In genomic region chr17:47839071-47839470, GRCh38 we compare ENCODE assay signal across 24 cellular contexts. TPM values are rescaled to one million over a fixed set of nuclear protein-coding genes. Genes with fewer than 3 reads are reported as not detected.
DNase-seq lines count a peak whose midpoint lies in the region; ATAC-seq, FAIRE-seq and TF ChIP-seq lines count a peak whose summit lies in the region.
"Had no signal": no experiment of that assay in that cellular context is flagged by ENCODE, and none has a peak within 500 bp of the region (broad histone marks: within the 10 kb centered on the region; RNA-seq: fewer than 3 reads in every experiment).

No MANE protein-coding gene starts in this region.

- H3K36me3 ChIP-seq in H1 (ENCODE audit: control insufficient read depth in 2 of 4, insufficient read depth in 4 of 4, low read length in 3 of 4) = peaks cover 0 to 9% (median 1%) of the 10 kb centered on the region in 4 experiments; a peak in 4 of 8 replicates
- H3K36me3 ChIP-seq: brain microvascular endothelial cell, colonic mucosa, thoracic aorta had no signal

- peak overlapping the region; percentile 7 for H3K4me3 Mint-ChIP-seq in activated CD4-positive, alpha-beta T cell treated with anti-CD3 and anti-CD28 coated beads, Interleukin-2, amount 10 ng/mL, durations not matched to agents 24 days and 14 days
- H3K4me3 Mint-ChIP-seq in activated CD4-positive, alpha-beta T cell treated with anti-CD3 and anti-CD28 coated beads, Interleukin-2, amount 10 ng/mL, durations not matched to agents 7 days and 5 days = no peak overlapping the region
- H3K4me3 Mint-ChIP-seq in IgD-negative memory B cell (peak overlapping the region in 3 of 4 donors; percentile 27 to 90 (median 51)), progenitor cell of endocrine pancreas (ENCODE audit: low read depth) (peak overlapping the region; percentile 94)
- no peak overlapping the region for H3K4me3 Mint-ChIP-seq in activated T-helper 17 cell treated with anti-CD3 and anti-CD28 coated beads, Interleukin-2, amount 50 U/mL, for 72 hours
- H3K4me3 Mint-ChIP-seq in activated CD8-positive, alpha-beta T cell treated with anti-CD3 and anti-CD28 coated beads for 36 hours = no peak overlapping the region

- H2BK12ac ChIP-seq in H1 (ENCODE audit: low read depth, low read length) = no peak overlapping the region

- H3K14ac ChIP-seq in H1 (ENCODE audit: insufficient read length) = no peak overlapping the region

- no peak overlapping the region for H3K27ac Mint-ChIP-seq in activated CD4-positive, alpha-beta T cell treated with anti-CD3 and anti-CD28 coated beads, Interleukin-2, amount 10 ng/mL, durations not matched to agents 24 days and 14 days
- no peak overlapping the region for H3K27ac Mint-ChIP-seq in activated CD4-positive, alpha-beta T cell treated with anti-CD3 and anti-CD28 coated beads, Interleukin-2, amount 10 ng/mL, durations not matched to agents 7 days and 5 days
- H3K27ac Mint-ChIP-seq in IgD-negative memory B cell (no peak overlapping the region), progenitor cell of endocrine pancreas (no peak overlapping the region)
- no peak overlapping the region for H3K27ac Mint-ChIP-seq in activated T-helper 17 cell treated with anti-CD3 and anti-CD28 coated beads, Interleukin-2, amount 50 U/mL, for 72 hours
- H3K27ac Mint-ChIP-seq in activated CD8-positive, alpha-beta T cell treated with anti-CD3 and anti-CD28 coated beads for 36 hours = no peak overlapping the region

- no peak for TF ChIP-seq CTCF in H1 (IDR thresholded peaks at IDR 0.05; ENCODE audit: control extremely low read depth in 1 of 3, insufficient read depth in 1 of 3, low read depth in 1 of 3, low read length in 3 of 3)
- no peak for TF ChIP-seq CTCF in progenitor cell of endocrine pancreas (IDR thresholded peaks at IDR 0.05; ENCODE audit: unreplicated experiment)
- no peak for TF ChIP-seq CTCF in activated CD8-positive, alpha-beta T cell treated with anti-CD3 and anti-CD28 coated beads for 36 hours (IDR thresholded peaks at IDR 0.05)

- DNase-seq in activated CD4-positive, alpha-beta T cell treated with anti-CD3 and anti-CD28 coated beads, Interleukin-2, amount 10 ng/mL, durations not matched to agents 24 days and 14 days = no peak
- no peak for DNase-seq in activated CD4-positive, alpha-beta T cell treated with anti-CD3 and anti-CD28 coated beads, Interleukin-2, amount 10 ng/mL, durations not matched to agents 7 days and 5 days
- DNase-seq in H1 (ENCODE audit: low read depth in 1 of 2, low spot score in 2 of 2) (no peak), progenitor cell of endocrine pancreas (ENCODE audit: low spot score, unreplicated experiment) (no peak)
- no peak for DNase-seq in activated CD8-positive, alpha-beta T cell treated with anti-CD3 and anti-CD28 coated beads for 36 hours
- no peak for DNase-seq in activated CD8-positive, alpha-beta memory T cell treated with anti-CD3 and anti-CD28 coated beads, Interleukin-2, amount 50 U/mL, for 48 hours
- DNase-seq: activated CD4-positive, alpha-beta T cell treated with anti-CD3 and anti-CD28 coated beads for 1 hour; brain microvascular endothelial cell; colonic mucosa; islet precursor cell; NCI-H1694 treated with DMSO at 0.1 percent for 48 hours; NCI-H2171 treated with DMSO at 0.1 percent for 48 hours; NCI-H526 treated with DMSO at 0.1 percent for 48 hours; spleen; stimulated activated CD4-positive, alpha-beta T cell treated with anti-CD3 and anti-CD28 coated beads, Interleukin-4, amount 100 ng/mL, for 1 hour; stimulated activated naive CD4-positive, alpha-beta T cell had no signal

- H3K36me3 Mint-ChIP-seq in activated CD4-positive, alpha-beta T cell treated with anti-CD3 and anti-CD28 coated beads, Interleukin-2, amount 10 ng/mL, durations not matched to agents 24 days and 14 days (ENCODE audit: low read depth) = peaks cover 10% of the 10 kb centered on the region
- H3K36me3 Mint-ChIP-seq in activated CD4-positive, alpha-beta T cell treated with anti-CD3 and anti-CD28 coated beads, Interleukin-2, amount 10 ng/mL, durations not matched to agents 7 days and 5 days (ENCODE audit: low read depth) = peaks cover 5% of the 10 kb centered on the region
- H3K36me3 Mint-ChIP-seq in IgD-negative memory B cell = peaks cover 6% of the 10 kb centered on the region
- H3K36me3 Mint-ChIP-seq in progenitor cell of endocrine pancreas (ENCODE audit: insufficient read depth) = peaks cover 3% of the 10 kb centered on the region
- H3K36me3 Mint-ChIP-seq in activated T-helper 17 cell treated with anti-CD3 and anti-CD28 coated beads, Interleukin-2, amount 50 U/mL, for 72 hours (ENCODE audit: low read depth) = peaks cover 7% of the 10 kb centered on the region
- no peaks in the 10 kb centered on the region for H3K36me3 Mint-ChIP-seq in activated CD8-positive, alpha-beta T cell treated with anti-CD3 and anti-CD28 coated beads for 36 hours (ENCODE audit: low read depth)

- no peak overlapping the region for H2BK15ac ChIP-seq in H1 (ENCODE audit: low read length)

- no peak overlapping the region for H2AK5ac ChIP-seq in H1 (ENCODE audit: low read depth, low read length)

- no peak overlapping the region for H3K56ac ChIP-seq in H1 (replicated peaks; ENCODE audit: insufficient read length, low read depth, low read length)

- CTCF ChIA-PET in activated CD4-positive, alpha-beta T cell treated with anti-CD3 and anti-CD28 coated beads, Interleukin-2, amount 10 ng/mL, durations not matched to agents 7 days and 5 days (lab: Charles Lee) = interaction anchor here (3.3 to 19.1 kb wide), 2 partner anchors 11 to 50 kb away, joined by 15 to 344 read pairs; partner anchors contain the start of genes SP2 and SP6
- CTCF ChIA-PET in H1 (lab: Charles Lee; ENCODE audit: partially characterized antibody) = interaction anchor here (0.7 to 33.0 kb wide), 5 partner anchors 9 to 207 kb away, joined by 3 to 1206 read pairs (median 246); partner anchors contain the start of genes PNPO, PRR15L, SP2 and SP6
- CTCF ChIA-PET in activated CD8-positive, alpha-beta T cell treated with anti-CD3 and anti-CD28 coated beads for 36 hours (lab: Charles Lee) = interaction anchor here (2.9 to 20.8 kb wide), 2 partner anchors 8 to 48 kb away, joined by 25 to 586 read pairs; partner anchors contain the start of genes LRRC46, MRPL10 and SP2

- TF ChIP-seq RAD21 in H1 (IDR thresholded peaks at IDR 0.05 in 1 of 2, conservative IDR thresholded peaks at IDR 0.05 in 1 of 2; ENCODE audit: low read depth in 2 of 2, low read length in 2 of 2) = no peak

- peaks cover 43% of the 10 kb centered on the region for H3K4me1 Mint-ChIP-seq in activated CD4-positive, alpha-beta T cell treated with anti-CD3 and anti-CD28 coated beads, Interleukin-2, amount 10 ng/mL, durations not matched to agents 24 days and 14 days
- H3K4me1 Mint-ChIP-seq in activated CD4-positive, alpha-beta T cell treated with anti-CD3 and anti-CD28 coated beads, Interleukin-2, amount 10 ng/mL, durations not matched to agents 7 days and 5 days = peaks cover 54% of the 10 kb centered on the region
- H3K4me1 Mint-ChIP-seq in IgD-negative memory B cell = peaks cover 6 to 19% (median 15%) of the 10 kb centered on the region in 3 donors
- peaks cover 20% of the 10 kb centered on the region for H3K4me1 Mint-ChIP-seq in progenitor cell of endocrine pancreas (ENCODE audit: low read depth)
- peaks cover 30% of the 10 kb centered on the region for H3K4me1 Mint-ChIP-seq in activated T-helper 17 cell treated with anti-CD3 and anti-CD28 coated beads, Interleukin-2, amount 50 U/mL, for 72 hours
- peaks cover 42% of the 10 kb centered on the region for H3K4me1 Mint-ChIP-seq in activated CD8-positive, alpha-beta T cell treated with anti-CD3 and anti-CD28 coated beads for 36 hours (ENCODE audit: low read depth)

- H3K79me2 ChIP-seq in H1 (ENCODE audit: control insufficient read depth in 1 of 2, insufficient read depth in 2 of 2, low read length in 2 of 2) = no peaks in the 10 kb centered on the region

- H2AFZ ChIP-seq in H1 (ENCODE audit: low read length) = no peak overlapping the region

- peaks cover 2% of the 10 kb centered on the region; the same call in 1 of the 2 replicates for H3K23me2 ChIP-seq in H1 (ENCODE audit: low read depth, low read length)

- peaks cover 0 to 18% (median 7%) of the 10 kb centered on the region in 4 experiments; a peak in 5 of 7 replicates for H3K4me1 ChIP-seq in H1 (replicated peaks in 1 of 4; ENCODE audit: control insufficient read depth in 3 of 4, insufficient read depth in 4 of 4, low read length in 3 of 4)

- H3K9me3 Mint-ChIP-seq in activated CD4-positive, alpha-beta T cell treated with anti-CD3 and anti-CD28 coated beads, Interleukin-2, amount 10 ng/mL, durations not matched to agents 24 days and 14 days = no peaks in the 10 kb centered on the region
- no peaks in the 10 kb centered on the region for H3K9me3 Mint-ChIP-seq in activated CD4-positive, alpha-beta T cell treated with anti-CD3 and anti-CD28 coated beads, Interleukin-2, amount 10 ng/mL, durations not matched to agents 7 days and 5 days
- H3K9me3 Mint-ChIP-seq in IgD-negative memory B cell = no peaks in the 10 kb centered on the region
- H3K9me3 Mint-ChIP-seq in progenitor cell of endocrine pancreas (ENCODE audit: low read depth) = no peaks in the 10 kb centered on the region
- H3K9me3 Mint-ChIP-seq in activated T-helper 17 cell treated with anti-CD3 and anti-CD28 coated beads, Interleukin-2, amount 50 U/mL, for 72 hours = no peaks in the 10 kb centered on the region
- no peaks in the 10 kb centered on the region for H3K9me3 Mint-ChIP-seq in activated CD8-positive, alpha-beta T cell treated with anti-CD3 and anti-CD28 coated beads for 36 hours

- no peak overlapping the region for H3K4me3 ChIP-seq in H1 (ENCODE audit: extremely low read depth in 1 of 4, insufficient read depth in 2 of 4, low read depth in 3 of 4, low read length in 4 of 4)
- H3K4me3 ChIP-seq: colonic mucosa, gastroesophageal sphincter, SK-N-MC, thoracic aorta had no signal

- H3K4ac ChIP-seq in H1 (replicated peaks; ENCODE audit: insufficient read length, low read depth, low read length) = no peak overlapping the region

- no peak overlapping the region for H2BK5ac ChIP-seq in H1 (ENCODE audit: low read depth, low read length)

- no peak for ATAC-seq in activated T-helper 17 cell treated with anti-CD3 and anti-CD28 coated beads, Interleukin-2, amount 50 U/mL, for 72 hours (replicated peaks)
- no peak for ATAC-seq in activated CD8-positive, alpha-beta T cell treated with anti-CD3 and anti-CD28 coated beads for 36 hours
- ATAC-seq: gastroesophageal sphincter, HCT116 had no signal

- WGBS in H1 (ENCODE audit: extremely low coverage in 1 of 2, insufficient coverage in 1 of 2, insufficient read length in 1 of 2, insufficient replicate concordance in 2 of 2, low coverage in 1 of 2, low lambda C conversion rate in 2 of 2, missing lambda C conversion rate in 1 of 2), 2 experiments = 87% methylated on average over 5 of the region's 5 CpGs; no CpG with 5 or more reads in 1 of the 2 experiments

- H3K79me1 ChIP-seq in H1 (ENCODE audit: low read depth, low read length) = no peaks in the 10 kb centered on the region

- no peak for TF ChIP-seq POLR2A in H1 (IDR thresholded peaks at IDR 0.05; ENCODE audit: control extremely low read depth in 1 of 2, low read depth in 2 of 2, low read length in 2 of 2)

- H3K18ac ChIP-seq in H1 (ENCODE audit: extremely low read depth, low read length) = no peak overlapping the region

- peaks cover under 1% of the 10 kb centered on the region for H3K27me3 Mint-ChIP-seq in activated CD4-positive, alpha-beta T cell treated with anti-CD3 and anti-CD28 coated beads, Interleukin-2, amount 10 ng/mL, durations not matched to agents 24 days and 14 days
- H3K27me3 Mint-ChIP-seq in activated CD4-positive, alpha-beta T cell treated with anti-CD3 and anti-CD28 coated beads, Interleukin-2, amount 10 ng/mL, durations not matched to agents 7 days and 5 days = no peaks in the 10 kb centered on the region
- H3K27me3 Mint-ChIP-seq in IgD-negative memory B cell (peaks cover 3% of the 10 kb centered on the region), progenitor cell of endocrine pancreas (no peaks in the 10 kb centered on the region)
- no peaks in the 10 kb centered on the region for H3K27me3 Mint-ChIP-seq in activated T-helper 17 cell treated with anti-CD3 and anti-CD28 coated beads, Interleukin-2, amount 50 U/mL, for 72 hours
- H3K27me3 Mint-ChIP-seq in activated CD8-positive, alpha-beta T cell treated with anti-CD3 and anti-CD28 coated beads for 36 hours = peaks cover 3% of the 10 kb centered on the region

- H4K91ac ChIP-seq in H1 (replicated peaks; ENCODE audit: insufficient read length, low read length) = no peak overlapping the region

- H3K9me3 ChIP-seq in H1 (ENCODE audit: insufficient read depth in 2 of 2, low read depth in 1 of 2, low read length in 1 of 2) = no peaks in the 10 kb centered on the region
- H3K9me3 ChIP-seq: colonic mucosa, gastroesophageal sphincter, spleen, thoracic aorta had no signal

- no peak for FAIRE-seq in H1 (lab: Jason Lieb, UNC)

- H3K4me2 ChIP-seq in H1 (ENCODE audit: insufficient read depth in 1 of 2, low read depth in 2 of 2, low read length in 2 of 2) = no peak overlapping the region

- no peak overlapping the region for H2BK120ac ChIP-seq in H1 (replicated peaks; ENCODE audit: low read depth, low read length)

- peaks cover 0 to 2% of the 10 kb centered on the region in 2 experiments for H4K20me1 ChIP-seq in H1 (replicated peaks in 1 of 2; ENCODE audit: control insufficient read depth in 1 of 2, insufficient read depth in 2 of 2, low read length in 2 of 2)

- POLR2A ChIA-PET in activated CD4-positive, alpha-beta T cell treated with anti-CD3 and anti-CD28 coated beads, Interleukin-2, amount 10 ng/mL, durations not matched to agents 7 days and 5 days (lab: Charles Lee) = no interaction called here
- POLR2A ChIA-PET in H1 (lab: Charles Lee; ENCODE audit: partially characterized antibody) = no interaction called here
- POLR2A ChIA-PET in activated CD8-positive, alpha-beta T cell treated with anti-CD3 and anti-CD28 coated beads for 36 hours (lab: Charles Lee) = interaction anchor here (1.3 to 2.3 kb wide), 2 partner anchors 45 to 56 kb away, joined by 5 to 7 read pairs; no protein-coding TSS in a partner anchor

- H2BK20ac ChIP-seq in H1 (ENCODE audit: low read length) = no peak overlapping the region

- no peak overlapping the region for H4K5ac ChIP-seq in H1 (ENCODE audit: insufficient read length, low read depth, low read length)

- H3K27ac ChIP-seq in H1 (ENCODE audit: low read depth, low read length) = no peak overlapping the region
- H3K27ac ChIP-seq: brain microvascular endothelial cell, colonic mucosa, gastroesophageal sphincter, SK-N-MC, thoracic aorta had no signal

- H3K27me3 ChIP-seq in H1 (replicated peaks in 1 of 4; ENCODE audit: control insufficient read depth in 3 of 4, extremely low read depth in 1 of 4, insufficient read depth in 3 of 4, low read length in 3 of 4) = peaks cover 0 to under 1% (median under 1%) of the 10 kb centered on the region in 4 experiments; a peak in 1 of 7 replicates
- H3K27me3 ChIP-seq: brain microvascular endothelial cell, colonic mucosa, gastroesophageal sphincter had no signal

- H3K9ac ChIP-seq in H1 (replicated peaks in 1 of 4; ENCODE audit: extremely low read depth in 1 of 4, low read depth in 3 of 4, low read length in 3 of 4) = no peak overlapping the region

- 0 out of 2 replicates have a peak overlapping the region, but pooled peaks have one; percentile 41 for H4K8ac ChIP-seq in H1 (ENCODE audit: extremely low read depth, insufficient read depth, low read length)

- TF ChIP-seq EP300 in H1 (IDR thresholded peaks at IDR 0.05; ENCODE audit: borderline replicate concordance in 1 of 2, low read depth in 2 of 2, low read length in 2 of 2) = no peak

- no peak overlapping the region for H3K23ac ChIP-seq in H1 (ENCODE audit: insufficient read length)

- intact Hi-C loops in activated CD4-positive, alpha-beta T cell treated with anti-CD3 and anti-CD28 coated beads, Interleukin-2, amount 10 ng/mL, durations not matched to agents 24 days and 14 days (cut with micrococcal nuclease) = no loop called here
- intact Hi-C loops in activated CD8-positive, alpha-beta T cell treated with anti-CD3 and anti-CD28 coated beads for 36 hours (cut with micrococcal nuclease) = no loop called here

RNA-seq across cellular contexts. Expression of gene SCRN2, which starts 2.0 kb away (rescaled TPM):
- 24.3 and 24.8 TPM in 2 replicates for total RNA-seq in activated CD4-positive, alpha-beta T cell treated with anti-CD3 and anti-CD28 coated beads, Interleukin-2, amount 10 ng/mL, durations not matched to agents 24 days and 14 days
- 10 to 100 TPM; 26.8 to 33.2 TPM for total RNA-seq in activated CD4-positive, alpha-beta T cell treated with anti-CD3 and anti-CD28 coated beads, Interleukin-2, amount 10 ng/mL, durations not matched to agents 7 days and 5 days
- polyA plus RNA-seq in IgD-negative memory B cell = 19.8 TPM
- total RNA-seq in H1 (2021; fragmentation: NEBNext Ultra II Directional; extraction: Animal tissue kit (Norgen Biotek cat#: 25700)) = 24.4 and 27.4 TPM in 2 replicates
- 42.3 and 61.1 TPM in 2 replicates for polyA plus RNA-seq in H1 (2011; rRNA removed)
- 63.9 TPM for polyA plus RNA-seq in H1 (2011; cell fraction: cytosol; rRNA removed)
- polyA plus RNA-seq in H1 (2011; cell fraction: nucleus; rRNA removed) = 211 TPM
- polyA plus RNA-seq in H1 (2012, experiment 1 of 2) = 28.4 to 49.3 TPM (median 44.9 TPM) in 4 replicates
- polyA plus RNA-seq in H1 (2012, experiment 2 of 2) = 30.7 TPM
- polyA plus RNA-seq in H1 (2013, experiment 1 of 2) = 26.1 TPM
- polyA plus RNA-seq in H1 (2013, experiment 2 of 2) = 23.3 TPM
- polyA minus RNA-seq in H1 (2011; rRNA and poly(A)+ RNA removed) = 16.9 and 22.1 TPM in 2 replicates
- polyA minus RNA-seq in H1 (2011; cell fraction: cytosol; rRNA and poly(A)+ RNA removed) = 18.7 TPM
- 50.1 TPM for polyA minus RNA-seq in H1 (2011; cell fraction: nucleus; rRNA and poly(A)+ RNA removed)
- total RNA-seq in progenitor cell of endocrine pancreas = 58.6 and 59.0 TPM in 2 replicates
- 10 to 100 TPM; 21.2 to 21.8 TPM for total RNA-seq in activated T-helper 17 cell treated with anti-CD3 and anti-CD28 coated beads, Interleukin-2, amount 50 U/mL, for 72 hours
- 10 to 100 TPM; 21.0 to 23.8 TPM for total RNA-seq in activated CD8-positive, alpha-beta T cell treated with anti-CD3 and anti-CD28 coated beads for 36 hours

RNA-seq across cellular contexts. Expression of gene LRRC46, which starts 7.6 kb away (rescaled TPM):
- total RNA-seq in activated CD4-positive, alpha-beta T cell treated with anti-CD3 and anti-CD28 coated beads, Interleukin-2, amount 10 ng/mL, durations not matched to agents 24 days and 14 days = 0.33 and 0.44 TPM in 2 replicates
- total RNA-seq in activated CD4-positive, alpha-beta T cell treated with anti-CD3 and anti-CD28 coated beads, Interleukin-2, amount 10 ng/mL, durations not matched to agents 7 days and 5 days = 1 to 10 TPM in 1 of 2 experiments, under 1 TPM in 1; 0.79 to 1.4 TPM
- 0.90 TPM for polyA plus RNA-seq in IgD-negative memory B cell
- 0.36 TPM in 1 of 2 replicates, not detected in the other for total RNA-seq in H1 (2021; fragmentation: NEBNext Ultra II Directional; extraction: Animal tissue kit (Norgen Biotek cat#: 25700))
- polyA plus RNA-seq in H1 (2011; rRNA removed) = 0.16 and 0.18 TPM in 2 replicates
- 0.25 TPM for polyA plus RNA-seq in H1 (2011; cell fraction: cytosol; rRNA removed)
- polyA plus RNA-seq in H1 (2011; cell fraction: nucleus; rRNA removed) = 0.07 TPM
- polyA plus RNA-seq in H1 (2012, experiment 1 of 2) = 0.36 to 0.72 TPM (median 0.59 TPM) in 4 replicates
- 0.41 TPM for polyA plus RNA-seq in H1 (2012, experiment 2 of 2)
- 0.30 TPM for polyA plus RNA-seq in H1 (2013, experiment 1 of 2)
- 0.26 TPM for polyA plus RNA-seq in H1 (2013, experiment 2 of 2)
- polyA minus RNA-seq in H1 (2011; rRNA and poly(A)+ RNA removed) = 0.17 and 0.25 TPM in 2 replicates
- polyA minus RNA-seq in H1 (2011; cell fraction: cytosol; rRNA and poly(A)+ RNA removed) = not detected
- polyA minus RNA-seq in H1 (2011; cell fraction: nucleus; rRNA and poly(A)+ RNA removed) = not detected
- total RNA-seq in progenitor cell of endocrine pancreas = 1.3 and 1.7 TPM in 2 replicates
- total RNA-seq in activated T-helper 17 cell treated with anti-CD3 and anti-CD28 coated beads, Interleukin-2, amount 50 U/mL, for 72 hours = under 1 TPM; 0.58 to 0.61 TPM
- under 1 TPM; 0.38 to 0.67 TPM for total RNA-seq in activated CD8-positive, alpha-beta T cell treated with anti-CD3 and anti-CD28 coated beads for 36 hours
- total RNA-seq: lower leg skin, RPMI7951 had no signal

RNA-seq across cellular contexts. Expression of gene MRPL10, which starts 7.7 kb away (rescaled TPM):
- 55.0 and 58.3 TPM in 2 replicates for total RNA-seq in activated CD4-positive, alpha-beta T cell treated with anti-CD3 and anti-CD28 coated beads, Interleukin-2, amount 10 ng/mL, durations not matched to agents 24 days and 14 days
- total RNA-seq in activated CD4-positive, alpha-beta T cell treated with anti-CD3 and anti-CD28 coated beads, Interleukin-2, amount 10 ng/mL, durations not matched to agents 7 days and 5 days = 10 to 100 TPM; 46.9 to 51.9 TPM
- 36.2 TPM for polyA plus RNA-seq in IgD-negative memory B cell
- total RNA-seq in H1 (2021; fragmentation: NEBNext Ultra II Directional; extraction: Animal tissue kit (Norgen Biotek cat#: 25700)) = 83.0 and 85.3 TPM in 2 replicates
- 213 and 214 TPM in 2 replicates for polyA plus RNA-seq in H1 (2011; rRNA removed)
- polyA plus RNA-seq in H1 (2011; cell fraction: cytosol; rRNA removed) = 161 TPM
- 129 TPM for polyA plus RNA-seq in H1 (2011; cell fraction: nucleus; rRNA removed)
- polyA plus RNA-seq in H1 (2012, experiment 1 of 2) = 74.1 to 133 TPM (median 98.1 TPM) in 4 replicates
- 86.2 TPM for polyA plus RNA-seq in H1 (2012, experiment 2 of 2)
- 70.3 TPM for polyA plus RNA-seq in H1 (2013, experiment 1 of 2)
- polyA plus RNA-seq in H1 (2013, experiment 2 of 2) = 66.8 TPM
- 125 and 134 TPM in 2 replicates for polyA minus RNA-seq in H1 (2011; rRNA and poly(A)+ RNA removed)
- polyA minus RNA-seq in H1 (2011; cell fraction: cytosol; rRNA and poly(A)+ RNA removed) = 61.9 TPM
- 71.9 TPM for polyA minus RNA-seq in H1 (2011; cell fraction: nucleus; rRNA and poly(A)+ RNA removed)
- 41.1 and 44.1 TPM in 2 replicates for total RNA-seq in progenitor cell of endocrine pancreas
- total RNA-seq in activated T-helper 17 cell treated with anti-CD3 and anti-CD28 coated beads, Interleukin-2, amount 50 U/mL, for 72 hours = 10 to 100 TPM; 58.0 to 58.8 TPM
- total RNA-seq in activated CD8-positive, alpha-beta T cell treated with anti-CD3 and anti-CD28 coated beads for 36 hours = 10 to 100 TPM; 66.5 to 67.0 TPM

RNA-seq across cellular contexts. Expression of gene SP6, which starts 11.9 kb away (rescaled TPM):
- total RNA-seq in activated CD4-positive, alpha-beta T cell treated with anti-CD3 and anti-CD28 coated beads, Interleukin-2, amount 10 ng/mL, durations not matched to agents 24 days and 14 days = 0.05 TPM in 2 replicates
- total RNA-seq in activated CD4-positive, alpha-beta T cell treated with anti-CD3 and anti-CD28 coated beads, Interleukin-2, amount 10 ng/mL, durations not matched to agents 7 days and 5 days = not detected
- not detected for polyA plus RNA-seq in IgD-negative memory B cell
- total RNA-seq in H1 (2021; fragmentation: NEBNext Ultra II Directional; extraction: Animal tissue kit (Norgen Biotek cat#: 25700)) = 1.5 and 1.6 TPM in 2 replicates
- 1.2 and 1.5 TPM in 2 replicates for polyA plus RNA-seq in H1 (2011; rRNA removed)
- polyA plus RNA-seq in H1 (2011; cell fraction: cytosol; rRNA removed) = 1.3 TPM
- polyA plus RNA-seq in H1 (2011; cell fraction: nucleus; rRNA removed) = 1.8 TPM
- polyA plus RNA-seq in H1 (2012, experiment 1 of 2) = 1.0 to 2.1 TPM (median 1.8 TPM) in 4 replicates
- polyA plus RNA-seq in H1 (2012, experiment 2 of 2) = 1.7 TPM
- 0.73 TPM for polyA plus RNA-seq in H1 (2013, experiment 1 of 2)
- 0.63 TPM for polyA plus RNA-seq in H1 (2013, experiment 2 of 2)
- 0.78 and 0.82 TPM in 2 replicates for polyA minus RNA-seq in H1 (2011; rRNA and poly(A)+ RNA removed)
- 1.8 TPM for polyA minus RNA-seq in H1 (2011; cell fraction: cytosol; rRNA and poly(A)+ RNA removed)
- polyA minus RNA-seq in H1 (2011; cell fraction: nucleus; rRNA and poly(A)+ RNA removed) = 2.8 TPM
- 0.74 and 1.1 TPM in 2 replicates for total RNA-seq in progenitor cell of endocrine pancreas
- total RNA-seq in activated T-helper 17 cell treated with anti-CD3 and anti-CD28 coated beads, Interleukin-2, amount 50 U/mL, for 72 hours = under 1 TPM in 1 of 2 donors, not detected in 1; 0.21 TPM
- total RNA-seq in activated CD8-positive, alpha-beta T cell treated with anti-CD3 and anti-CD28 coated beads for 36 hours = under 1 TPM; 0.13 to 0.18 TPM
- total RNA-seq: RPMI7951, thoracic aorta had no signal

RNA-seq across cellular contexts. Expression of gene OSBPL7, which starts 17.5 kb away (rescaled TPM):
- 18.1 and 18.4 TPM in 2 replicates for total RNA-seq in activated CD4-positive, alpha-beta T cell treated with anti-CD3 and anti-CD28 coated beads, Interleukin-2, amount 10 ng/mL, durations not matched to agents 24 days and 14 days
- total RNA-seq in activated CD4-positive, alpha-beta T cell treated with anti-CD3 and anti-CD28 coated beads, Interleukin-2, amount 10 ng/mL, durations not matched to agents 7 days and 5 days = 10 to 100 TPM; 40.8 to 43.8 TPM
- polyA plus RNA-seq in IgD-negative memory B cell (8.7 TPM), H1 (2011; rRNA removed) (7.2 and 10.0 TPM in 2 replicates)
- total RNA-seq in H1 (2021; fragmentation: NEBNext Ultra II Directional; extraction: Animal tissue kit (Norgen Biotek cat#: 25700)) = 8.9 and 9.6 TPM in 2 replicates
- polyA plus RNA-seq in H1 (2011; cell fraction: cytosol; rRNA removed) = 7.7 TPM
- 67.7 TPM for polyA plus RNA-seq in H1 (2011; cell fraction: nucleus; rRNA removed)
- polyA plus RNA-seq in H1 (2012, experiment 1 of 2) = 5.0 to 11.6 TPM (median 9.2 TPM) in 4 replicates
- 3.7 TPM for polyA plus RNA-seq in H1 (2012, experiment 2 of 2)
- 4.4 TPM for polyA plus RNA-seq in H1 (2013, experiment 1 of 2)
- polyA plus RNA-seq in H1 (2013, experiment 2 of 2) = 3.6 TPM
- 7.6 and 8.1 TPM in 2 replicates for polyA minus RNA-seq in H1 (2011; rRNA and poly(A)+ RNA removed)
- polyA minus RNA-seq in H1 (2011; cell fraction: cytosol; rRNA and poly(A)+ RNA removed) = 7.0 TPM
- polyA minus RNA-seq in H1 (2011; cell fraction: nucleus; rRNA and poly(A)+ RNA removed) = 13.4 TPM
- total RNA-seq in progenitor cell of endocrine pancreas = 20.5 and 26.2 TPM in 2 replicates
- 10 to 100 TPM; 11.6 to 14.4 TPM for total RNA-seq in activated T-helper 17 cell treated with anti-CD3 and anti-CD28 coated beads, Interleukin-2, amount 50 U/mL, for 72 hours
- total RNA-seq in activated CD8-positive, alpha-beta T cell treated with anti-CD3 and anti-CD28 coated beads for 36 hours = 10 to 100 TPM; 18.0 to 19.8 TPM

Comparison
In these comparisons a context has a peak if more than half of its experiments do, and no peak if none do; other contexts are left out.
1. H3K4me3 Mint-ChIP-seq: peak in activated CD4-positive, alpha-beta T cell treated with anti-CD3 and anti-CD28 coated beads, Interleukin-2, amount 10 ng/mL, durations not matched to agents 24 days and 14 days (single experiment), IgD-negative memory B cell (3 of 4) and progenitor cell of endocrine pancreas (single experiment); none in activated CD4-positive, alpha-beta T cell treated with anti-CD3 and anti-CD28 coated beads, Interleukin-2, amount 10 ng/mL, durations not matched to agents 7 days and 5 days (single experiment), activated T-helper 17 cell treated with anti-CD3 and anti-CD28 coated beads, Interleukin-2, amount 50 U/mL, for 72 hours (single experiment) and activated CD8-positive, alpha-beta T cell treated with anti-CD3 and anti-CD28 coated beads for 36 hours (single experiment).